In genomic region chr10:75736889-75737610, GRCh38 we compare ENCODE assay signal across 25 cellular contexts.
DNase-seq lines count a peak whose midpoint lies in the region; ATAC-seq, FAIRE-seq and TF ChIP-seq lines count a peak whose summit lies in the region.
"Had no signal": no experiment of that assay in that cellular context is flagged by ENCODE, and none has a peak within 500 bp of the region (broad histone marks: within the 10 kb centered on the region; RNA-seq: fewer than 3 reads in every experiment).

No MANE protein-coding gene starts in this region.

- H3K4me3 ChIP-seq in mammary epithelial cell (replicated peaks in 1 of 3; ENCODE audit: insufficient read depth in 1 of 3, low read depth in 2 of 3, low read length in 3 of 3) = no peak overlapping the region
- no peak overlapping the region for H3K4me3 ChIP-seq in GM12878
- H3K4me3 ChIP-seq in neural progenitor cell = no peak overlapping the region
- no peak overlapping the region for H3K4me3 ChIP-seq in ascending aorta
- no peak overlapping the region for H3K4me3 ChIP-seq in body of pancreas
- H3K4me3 ChIP-seq: Peyer's patch, SJSA1 had no signal

- RAD21 ChIA-PET in GM12878 (lab: Charles Lee; ENCODE audit: unreplicated experiment) = no interaction called here

- no peaks in the 10 kb centered on the region for H3K27me3 ChIP-seq in mammary epithelial cell (ENCODE audit: insufficient read depth, low read length)
- H3K27me3 ChIP-seq in GM12878 (replicated peaks in 1 of 2; ENCODE audit: control insufficient read depth in 2 of 2, insufficient read depth in 2 of 2, low read length in 1 of 2) = no peaks in the 10 kb centered on the region
- H3K27me3 ChIP-seq in neural progenitor cell = no peaks in the 10 kb centered on the region
- no peaks in the 10 kb centered on the region for H3K27me3 ChIP-seq in ascending aorta
- H3K27me3 ChIP-seq in body of pancreas = no peaks in the 10 kb centered on the region
- H3K27me3 ChIP-seq: Peyer's patch, SJSA1 had no signal

- no peaks in the 10 kb centered on the region for H3K36me3 ChIP-seq in mammary epithelial cell (ENCODE audit: insufficient read depth, low read length)
- no peaks in the 10 kb centered on the region for H3K36me3 ChIP-seq in GM12878 (ENCODE audit: control insufficient read depth in 2 of 2, insufficient read depth in 2 of 2, low read length in 1 of 2)
- H3K36me3 ChIP-seq in neural progenitor cell = no peaks in the 10 kb centered on the region
- H3K36me3 ChIP-seq in ascending aorta = no peaks in the 10 kb centered on the region
- no peaks in the 10 kb centered on the region for H3K36me3 ChIP-seq in body of pancreas (replicated peaks in 1 of 2; ENCODE audit: insufficient read depth in 1 of 2, low read depth in 2 of 2)
- H3K36me3 ChIP-seq: Peyer's patch, SJSA1 had no signal

- intact Hi-C loops in mammary epithelial cell (cut with micrococcal nuclease) = loop anchor here (10.0 kb wide), 1 partner anchor 332 kb away; the partner anchor contains the start of gene ZNF503
- intact Hi-C loops in MCF 10A (cut with micrococcal nuclease) = no loop called here
- intact Hi-C loops in GM12878 (cut with micrococcal nuclease; ENCODE audit: unreplicated experiment) = no loop called here
- intact Hi-C loops in ascending aorta (cut with DNase I) = no loop called here
- intact Hi-C loops in body of pancreas (cut with DNase I) = no loop called here

- H3K9me3 ChIP-seq in mammary epithelial cell (replicated peaks; ENCODE audit: insufficient read depth, low read length) (no peaks in the 10 kb centered on the region), GM12878 (replicated peaks; ENCODE audit: control insufficient read depth, insufficient read depth, low read length) (no peaks in the 10 kb centered on the region; the same call in 2 of the 3 replicates), neural progenitor cell (ENCODE audit: low read depth) (no peaks in the 10 kb centered on the region), ascending aorta (no peaks in the 10 kb centered on the region), body of pancreas (no peaks in the 10 kb centered on the region)
- H3K9me3 ChIP-seq: Peyer's patch, SJSA1 had no signal

- no peak for TF ChIP-seq CTCF in mammary epithelial cell (conservative IDR thresholded peaks at IDR 0.05 in 1 of 2, IDR thresholded peaks at IDR 0.05 in 1 of 2; ENCODE audit: extremely low read depth in 1 of 2, insufficient read depth in 1 of 2, low read depth in 1 of 2, low read length in 2 of 2)
- no peak for TF ChIP-seq CTCF in MCF 10A (IDR thresholded peaks at IDR 0.05; ENCODE audit: unreplicated experiment)
- TF ChIP-seq CTCF in GM12878 (IDR thresholded peaks at IDR 0.05 in 2 of 3, conservative IDR thresholded peaks at IDR 0.05 in 1 of 3; ENCODE audit: control insufficient read depth in 2 of 3, extremely low read depth in 1 of 3, insufficient read depth in 1 of 3, low read depth in 3 of 3, low read length in 3 of 3) = no peak
- TF ChIP-seq CTCF in neural progenitor cell (IDR thresholded peaks at IDR 0.05) = no peak
- no peak for TF ChIP-seq CTCF in ascending aorta (IDR thresholded peaks at IDR 0.05)
- no peak for TF ChIP-seq CTCF in body of pancreas (IDR thresholded peaks at IDR 0.05)

- H3K9ac ChIP-seq in mammary epithelial cell (ENCODE audit: insufficient read depth, low read length) = no peak overlapping the region
- H3K9ac ChIP-seq in GM12878 (ENCODE audit: control insufficient read depth, insufficient read depth, low read length) = no peak overlapping the region
- no peak overlapping the region for H3K9ac ChIP-seq in neural progenitor cell

- no TSS peak for BruUV-seq in mammary epithelial cell (replicated peaks; lab: Mats Ljungman, UMichigan)
- BruUV-seq in MCF 10A (replicated peaks; lab: Mats Ljungman, UMichigan) = no TSS peak
- BruUV-seq in GM12878 (replicated peaks; lab: Mats Ljungman, UMichigan) = no TSS peak

- no peak overlapping the region for H3K27ac Mint-ChIP-seq in MCF 10A (ENCODE audit: low read depth, unreplicated experiment)
- no peak overlapping the region for H3K27ac Mint-ChIP-seq in neural progenitor cell

- WGBS in mammary epithelial cell (ENCODE audit: low coverage, missing lambda C conversion rate) = 8% methylated on average over 15 of the region's 15 CpGs
- WGBS in GM12878 (ENCODE audit: insufficient coverage, insufficient replicate concordance, low lambda C conversion rate, missing lambda C conversion rate) = 23% methylated on average over 12 of the region's 15 CpGs
- 93 to 96% methylated on average over 15 of the region's 15 CpGs for WGBS in body of pancreas, 2 donors

- FAIRE-seq in GM12878 (lab: Jason Lieb, UNC) (no peak), urothelium cell line (lab: Jason Lieb, UNC) (peak; percentile 97)
- FAIRE-seq: G401.6, GM18507 had no signal

- no peak for TF ChIP-seq EP300 in GM12878 (IDR thresholded peaks at IDR 0.05; ENCODE audit: borderline replicate concordance in 1 of 2, control insufficient read depth in 1 of 2, low read depth in 2 of 2, low read length in 2 of 2)

- no peak overlapping the region for H3K4me3 Mint-ChIP-seq in MCF 10A (ENCODE audit: unreplicated experiment)
- H3K4me3 Mint-ChIP-seq in neural progenitor cell = no peak overlapping the region
- H3K4me3 Mint-ChIP-seq: CD8-positive, alpha-beta memory T cell had no signal

- H3K4me2 ChIP-seq in mammary epithelial cell (ENCODE audit: insufficient read depth, low read depth, low read length) = peak overlapping the region; percentile 7
- no peak overlapping the region for H3K4me2 ChIP-seq in GM12878 (ENCODE audit: control insufficient read depth, insufficient read depth)
- peak overlapping the region; percentile 15 for H3K4me2 ChIP-seq in neural progenitor cell

- H3K36me3 Mint-ChIP-seq in MCF 10A (ENCODE audit: insufficient read depth, unreplicated experiment) (no peaks in the 10 kb centered on the region), neural progenitor cell (no peaks in the 10 kb centered on the region)
- H3K36me3 Mint-ChIP-seq: CD8-positive, alpha-beta memory T cell had no signal

- H3K9me3 Mint-ChIP-seq in MCF 10A (ENCODE audit: unreplicated experiment) (no peaks in the 10 kb centered on the region), neural progenitor cell (no peaks in the 10 kb centered on the region)
- H3K9me3 Mint-ChIP-seq: CD8-positive, alpha-beta memory T cell had no signal

- SMC1A ChIA-PET in GM12878 (lab: Charles Lee; ENCODE audit: uncharacterized antibody, unreplicated experiment) = interaction anchor here (0.6 to 2.1 kb wide), 5 partner anchors 10 to 294 kb away, joined by 3 to 11 read pairs (median 3); no protein-coding TSS in a partner anchor

- H4K20me1 ChIP-seq in mammary epithelial cell (ENCODE audit: insufficient read depth, low read length) (no peaks in the 10 kb centered on the region), GM12878 (ENCODE audit: control insufficient read depth, insufficient read depth) (no peaks in the 10 kb centered on the region), neural progenitor cell (ENCODE audit: low read depth) (no peaks in the 10 kb centered on the region)

- no peaks in the 10 kb centered on the region for H3F3A ChIP-seq in neural progenitor cell (ENCODE audit: low read depth)

- H3K79me2 ChIP-seq in mammary epithelial cell (ENCODE audit: insufficient read depth, low read length) (no peaks in the 10 kb centered on the region), GM12878 (ENCODE audit: control insufficient read depth, insufficient read depth, low read length) (no peaks in the 10 kb centered on the region), neural progenitor cell (ENCODE audit: low read depth) (no peaks in the 10 kb centered on the region)

- H3K4me1 Mint-ChIP-seq in MCF 10A (ENCODE audit: insufficient read depth, unreplicated experiment) (no peaks in the 10 kb centered on the region), neural progenitor cell (peaks cover 14% of the 10 kb centered on the region)
- H3K4me1 Mint-ChIP-seq: CD8-positive, alpha-beta memory T cell had no signal

- in situ Hi-C loops in mammary epithelial cell (cut with MboI; ENCODE audit: low sequenced_read_pairs in 2 of 2) = no loop called here
- in situ Hi-C loops in GM12878 (cut with MboI) = no loop called here

- H3K27ac ChIP-seq in mammary epithelial cell (ENCODE audit: insufficient read depth, low read depth, low read length) = no peak overlapping the region
- H3K27ac ChIP-seq in GM12878 (ENCODE audit: control insufficient read depth, insufficient read depth) = no peak overlapping the region
- no peak overlapping the region for H3K27ac ChIP-seq in neural progenitor cell
- H3K27ac ChIP-seq in ascending aorta = no peak overlapping the region
- H3K27ac ChIP-seq in body of pancreas = no peak overlapping the region
- H3K27ac ChIP-seq: 22Rv1, C4-2B, Peyer's patch, SJSA1 had no signal

- POLR2A ChIA-PET in MCF 10A (lab: Yijun Ruan, JAX) (interaction anchor here (0.6 to 1.2 kb wide), 3 partner anchors 15 to 971 kb away, joined by 3 read pairs; no protein-coding TSS in a partner anchor), GM12878 (lab: Charles Lee) (interaction anchor here (0.9 kb wide), 1 partner anchor 9 kb away, joined by 3 read pairs; no protein-coding TSS in a partner anchor)

- H3K27me3 Mint-ChIP-seq in MCF 10A (ENCODE audit: insufficient read depth, unreplicated experiment) (no peaks in the 10 kb centered on the region), neural progenitor cell (ENCODE audit: insufficient read depth, low read depth) (peaks cover 8% of the 10 kb centered on the region)

- H3K4me1 ChIP-seq in mammary epithelial cell (ENCODE audit: insufficient read depth, low read length) (peaks cover 10% of the 10 kb centered on the region), GM12878 (ENCODE audit: control insufficient read depth, insufficient read depth, low read length) (no peaks in the 10 kb centered on the region), neural progenitor cell (peaks cover 19% of the 10 kb centered on the region), ascending aorta (no peaks in the 10 kb centered on the region), body of pancreas (peaks cover 18% of the 10 kb centered on the region)
- H3K4me1 ChIP-seq: Peyer's patch, SJSA1 had no signal

- TF ChIP-seq POLR2A in GM12878 (IDR thresholded peaks at IDR 0.05; ENCODE audit: low read depth, low read length) (no peak), body of pancreas (IDR thresholded peaks at IDR 0.05) (no peak)

- no peak for TF ChIP-seq RAD21 in GM12878 (IDR thresholded peaks at IDR 0.05; ENCODE audit: insufficient read depth, low read depth, low read length)

- ATAC-seq in GM12878 (no peak), body of pancreas (no peak)
- ATAC-seq: HCT116 had no signal

- dilution Hi-C loops in mammary epithelial cell (cut with HindIII; ENCODE audit: low sequenced_read_pairs) = no loop called here

- CTCF ChIA-PET in mammary epithelial cell (lab: Charles Lee; ENCODE audit: low non-redundant PET) = no interaction called here
- CTCF ChIA-PET in MCF 10A (lab: Yijun Ruan, JAX) = no interaction called here
- CTCF ChIA-PET in GM12878 (lab: Yijun Ruan, JAX) = no interaction called here

- H2AFZ ChIP-seq in mammary epithelial cell (ENCODE audit: low read depth, low read length) (no peak overlapping the region), GM12878 (ENCODE audit: control insufficient read depth, low read depth, low read length) (no peak overlapping the region), neural progenitor cell (replicated peaks) (no peak overlapping the region)

- DNase-seq in mammary epithelial cell = peak; percentile 70
- no peak for DNase-seq in MCF 10A (ENCODE audit: unreplicated experiment)
- no peak for DNase-seq in GM12878 (ENCODE audit: low read depth, low spot score)
- peak; percentile 26 for DNase-seq in neural progenitor cell (ENCODE audit: low spot score)
- no peak for DNase-seq in urothelium cell line (ENCODE audit: low spot score)
- no peak for DNase-seq in ascending aorta (ENCODE audit: low spot score in 2 of 2)
- no peak for DNase-seq in body of pancreas
- DNase-seq in H4 (ENCODE audit: low spot score) = no peak
- DNase-seq: CD8-positive, alpha-beta memory T cell; GOT3; Karpas-422; MM.1S; NCI-H1092; NCI-H1436; NCI-H187 treated with DMSO at 0.1 percent for 48 hours; NCI-H345; NCI-H524 treated with DMSO at 0.1 percent for 48 hours; NCI-H82; Peyer's patch had no signal

Comparison
In these comparisons a context has a peak if more than half of its experiments do, and no peak if none do; other contexts are left out.
1. DNase-seq: peak in mammary epithelial cell (single experiment) and neural progenitor cell (single experiment); none in MCF 10A (single experiment), GM12878 (single experiment), urothelium cell line (single experiment), ascending aorta (0 of 2), body of pancreas (0 of 4) and H4 (single experiment).